Comparison of ENCODE assay signal across 1 cellular context in the genomic region with DNA sequence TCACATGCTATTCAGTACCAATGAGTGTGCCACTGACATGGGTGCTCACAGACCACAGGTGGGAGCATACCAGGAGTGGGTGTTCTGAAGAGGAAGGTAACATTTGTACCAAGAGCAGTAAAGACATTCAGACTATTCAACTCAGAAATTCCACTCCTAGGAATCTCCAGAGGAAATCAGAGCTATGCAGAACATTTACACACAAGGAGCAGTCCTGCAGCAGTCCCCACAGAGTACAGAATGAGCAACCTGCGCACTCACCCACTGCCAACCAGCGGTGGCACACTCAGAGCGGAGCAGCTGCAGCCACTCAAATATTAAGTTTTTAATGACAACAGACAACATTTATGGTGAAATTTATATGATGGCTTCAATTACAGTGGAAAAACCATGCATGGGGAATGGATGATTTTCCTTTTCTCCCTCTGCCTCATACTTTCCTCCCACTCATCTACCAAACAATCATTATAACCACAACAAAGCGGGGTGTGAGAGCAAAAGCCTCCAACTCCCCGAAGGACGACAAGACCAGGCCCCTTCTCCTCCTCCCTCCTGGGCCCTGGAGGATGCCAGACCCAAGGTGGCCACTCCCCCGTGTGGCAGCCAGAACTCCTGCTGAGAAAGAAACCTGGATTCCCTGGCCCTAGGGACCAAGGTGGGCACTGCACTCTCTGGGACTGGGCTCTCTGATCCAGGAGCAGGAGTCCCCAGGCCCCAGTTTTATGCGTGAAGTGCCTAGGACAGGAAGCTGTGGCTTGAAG.
TF ChIP-seq lines count a peak whose summit lies in the region.

No MANE protein-coding gene starts in this region.

TF ChIP-seq in H1, 55 proteins besides CTCF, POLR2A, EP300 and RAD21:
- TF ChIP-seq SP4 (IDR thresholded peaks at IDR 0.05; ENCODE audit: low read length) (no peak), USF2 (IDR thresholded peaks at IDR 0.05; ENCODE audit: low read length) (no peak), SRF (IDR thresholded peaks at IDR 0.05; ENCODE audit: low read depth, low read length) (no peak), CHD1 (IDR thresholded peaks at IDR 0.05; ENCODE audit: low read depth, low read length) (no peak)
